In the genomic region with DNA sequence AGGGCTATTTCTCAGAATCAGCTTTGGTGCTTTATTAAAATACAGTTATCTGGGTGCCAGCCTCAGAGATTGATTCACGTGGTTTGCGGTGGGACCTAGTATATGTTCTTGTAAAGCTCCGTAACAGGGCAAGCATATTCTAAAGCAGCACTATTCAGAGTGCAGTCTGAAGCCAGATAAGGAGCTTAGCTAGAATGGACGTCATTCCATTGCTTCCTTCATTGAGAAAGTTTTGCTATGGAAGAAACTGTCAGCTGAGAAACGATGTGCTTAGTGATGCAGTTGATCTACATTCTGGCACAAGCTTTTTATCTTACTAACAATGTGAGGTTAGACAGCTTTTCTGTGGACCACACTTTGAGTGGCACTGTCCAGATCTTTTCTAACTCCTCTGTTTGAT, we compare ENCODE assay signal across 24 cellular contexts. TPM values are rescaled to one million over a fixed set of nuclear protein-coding genes. Genes with fewer than 3 reads are reported as not detected.
"Had no signal": no experiment of that assay in that cellular context is flagged by ENCODE, and none has a peak within 500 bp of the region (broad histone marks: within the 10 kb centered on the region; RNA-seq: fewer than 3 reads in every experiment).

No MANE protein-coding gene starts in this region.

- DNase-seq: Kasumi-1, MM.1S, NCI-H1092 treated with DMSO at 0.1 percent for 48 hours, NCI-H1436, NCI-H187, NCI-H2029, NCI-H2081 treated with DMSO at 0.1 percent for 48 hours, NCI-H2171, NCI-H226, NCI-H446, NCI-H510A, NCI-H524 treated with DMSO at 0.1 percent for 48 hours, NCI-H69, NCI-H774, PC-3, SHP77, SJCRH30 had no signal

- ATAC-seq: HepG2, K562, Panc1, PC-3, SK-N-SH treated with all-trans-retinoic acid at 6 μM for 48 hours had no signal

- H3K4me3 ChIP-seq: K562, SJCRH30 had no signal

- H3K27me3 ChIP-seq: SJCRH30 had no signal

- H3K36me3 ChIP-seq: SJCRH30 had no signal

- H3K4me2 ChIP-seq: KMS-11 had no signal

- H3K27ac ChIP-seq: KMS-11, RWPE1, SJCRH30 had no signal

- H3K4me1 ChIP-seq: SJCRH30 had no signal

- H3K9me3 ChIP-seq: SJCRH30 had no signal

- H3K9ac ChIP-seq: KMS-11 had no signal

RNA-seq across cellular contexts. Expression of gene SLC44A3, which starts 26.1 kb away (rescaled TPM):
- total RNA-seq: K562 had no signal
- polyA plus RNA-seq: IgD-negative memory B cell, K562 had no signal
